ENCODE assay signal across 1 cellular context in the genomic region with DNA sequence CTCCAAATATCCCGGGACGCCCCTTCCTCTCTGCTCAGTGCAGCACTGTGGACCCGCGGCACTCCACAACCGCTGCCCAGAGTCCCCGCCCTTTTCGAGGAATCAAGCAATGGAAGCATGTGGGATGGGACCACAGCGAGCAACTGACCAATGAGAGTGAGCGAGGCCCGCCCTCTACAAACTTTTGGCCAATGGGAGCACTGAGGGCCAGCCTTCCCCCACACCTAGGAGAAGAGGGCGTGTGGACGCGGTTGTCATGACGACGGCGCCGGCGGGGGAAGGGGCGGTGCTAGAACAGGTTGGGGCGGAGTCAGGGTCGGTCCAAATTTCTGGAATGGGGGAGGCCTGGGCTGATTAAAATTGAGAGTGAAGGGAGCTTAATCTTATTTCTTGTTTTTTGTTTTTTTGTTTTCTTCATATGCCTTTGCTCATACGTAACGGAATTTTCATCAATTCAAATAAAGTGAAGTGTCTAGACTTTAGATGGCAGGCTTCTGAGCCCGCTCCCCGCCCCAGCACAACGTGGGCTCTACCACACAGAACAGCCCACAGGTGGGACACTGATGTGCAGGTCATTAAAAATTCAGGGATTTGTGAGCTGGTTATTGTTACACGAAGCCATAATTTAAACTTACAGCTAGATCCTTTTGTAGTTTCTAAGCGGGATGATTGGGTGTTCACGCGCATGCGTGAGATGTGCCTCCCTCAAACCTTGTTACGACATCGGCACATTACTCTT.
TF ChIP-seq lines count a peak whose summit lies in the region.

Gene DNAAF3, minus strand, starts transcription at position 84 of the 739 bp plus-strand sequence. CDS start 200 bp downstream, outside the sequence.

TF ChIP-seq in GM12878, 131 proteins besides CTCF, POLR2A, EP300 and RAD21 (continued from another document):
- no peak for TF ChIP-seq CEBPZ (IDR thresholded peaks at IDR 0.05; ENCODE audit: low read depth, low read length)
- TF ChIP-seq JUND (IDR thresholded peaks at IDR 0.05; ENCODE audit: low read depth, low read length): peak; percentile 47; the same call in 1 of the 2 replicates
- peak; percentile 97 for TF ChIP-seq BMI1 (IDR thresholded peaks at IDR 0.05; ENCODE audit: borderline replicate concordance)
- TF ChIP-seq ATF7 (IDR thresholded peaks at IDR 0.05; ENCODE audit: low read depth): peak; percentile 85
- TF ChIP-seq BHLHE40 (IDR thresholded peaks at IDR 0.05; ENCODE audit: borderline replicate concordance in 1 of 2, low read depth in 2 of 2, low read length in 1 of 2): peak; percentile 45 to 81; a peak in 2 of 4 replicates
- no peak for TF ChIP-seq POLR2AphosphoS5 (IDR thresholded peaks at IDR 0.05; ENCODE audit: low read length)
- TF ChIP-seq ZZZ3 (IDR thresholded peaks at IDR 0.05; ENCODE audit: control insufficient read depth, insufficient read length, low read depth): no peak
- TF ChIP-seq CHD1 (IDR thresholded peaks at IDR 0.05; ENCODE audit: low read depth, low read length): peak; percentile 94
- peak; percentile 16 for TF ChIP-seq E4F1 (IDR thresholded peaks at IDR 0.05; ENCODE audit: borderline replicate concordance, partially characterized antibody)
- peak; percentile 74 for TF ChIP-seq SREBF1 (IDR thresholded peaks at IDR 0.05; ENCODE audit: low read length)
- TF ChIP-seq, protein P1, sequence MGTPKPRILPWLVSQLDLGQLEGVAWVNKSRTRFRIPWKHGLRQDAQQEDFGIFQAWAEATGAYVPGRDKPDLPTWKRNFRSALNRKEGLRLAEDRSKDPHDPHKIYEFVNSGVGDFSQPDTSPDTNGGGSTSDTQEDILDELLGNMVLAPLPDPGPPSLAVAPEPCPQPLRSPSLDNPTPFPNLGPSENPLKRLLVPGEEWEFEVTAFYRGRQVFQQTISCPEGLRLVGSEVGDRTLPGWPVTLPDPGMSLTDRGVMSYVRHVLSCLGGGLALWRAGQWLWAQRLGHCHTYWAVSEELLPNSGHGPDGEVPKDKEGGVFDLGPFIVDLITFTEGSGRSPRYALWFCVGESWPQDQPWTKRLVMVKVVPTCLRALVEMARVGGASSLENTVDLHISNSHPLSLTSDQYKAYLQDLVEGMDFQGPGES (IDR thresholded peaks at IDR 0.05): 0 out of 2 replicates have a peak, but pooled peaks have one; percentile 17
- no peak for TF ChIP-seq YY1 (IDR thresholded peaks at IDR 0.05; ENCODE audit: low read depth, low read length)
- peak; percentile 31; the same call in 1 of the 2 replicates for TF ChIP-seq CHD2 (IDR thresholded peaks at IDR 0.05; ENCODE audit: borderline replicate concordance, low read depth, low read length)
- TF ChIP-seq KLF5 (IDR thresholded peaks at IDR 0.05; ENCODE audit: partially characterized antibody): peak; percentile 97
- no peak for TF ChIP-seq SMARCA5 (IDR thresholded peaks at IDR 0.05)
- TF ChIP-seq YBX1 (IDR thresholded peaks at IDR 0.05): no peak
- no peak for TF ChIP-seq IRF4 (IDR thresholded peaks at IDR 0.05; ENCODE audit: low read depth, low read length)
- no peak for TF ChIP-seq ESRRA (IDR thresholded peaks at IDR 0.05; ENCODE audit: low read length)
TF ChIP-seq in GM12878: peak in this region for 14.
